In genomic region chr11:134913999-134914590, GRCh38 we compare ENCODE assay signal across 25 cellular contexts.
"Had no signal": no experiment of that assay in that cellular context is flagged by ENCODE, and none has a peak within 500 bp of the region (broad histone marks: within the 10 kb centered on the region; RNA-seq: fewer than 3 reads in every experiment).

No MANE protein-coding gene starts in this region.

- ATAC-seq: K562 had no signal

- H3K27me3 ChIP-seq: SJSA1 had no signal

- H3K4me3 ChIP-seq: K562, SJSA1, SK-N-MC had no signal

- H3K36me3 Mint-ChIP-seq: IgD-negative memory B cell had no signal

- DNase-seq: Kasumi-1, MV-4-11, NCI-H1048, NCI-H1105, NCI-H1417 treated with DMSO at 0.1 percent for 48 hours, NCI-H146, NCI-H1694 treated with DMSO at 0.1 percent for 48 hours, NCI-H1930, NCI-H2081, NCI-H2107, NCI-H226, NCI-H446, NCI-H510A, NCI-H524 treated with DMSO at 0.1 percent for 48 hours, NCI-H69, NCI-H774, Right ventricle myocardium superior, RPMI8226, SIG-M5 had no signal

- H3K4me1 ChIP-seq: SJSA1 had no signal

- H3K4me2 ChIP-seq: KMS-11 had no signal

- H3K9ac ChIP-seq: KMS-11 had no signal

- H3K36me3 ChIP-seq: SJSA1 had no signal

- H3K4me1 Mint-ChIP-seq: IgD-negative memory B cell had no signal

- H3K9me3 ChIP-seq: SJSA1 had no signal

- FAIRE-seq: K562, RCC 7860 had no signal

- H3K27ac ChIP-seq: KMS-11, SJSA1, SK-N-MC had no signal

- H3K4me3 Mint-ChIP-seq: IgD-negative memory B cell had no signal
